ENCODE assay signal across 14 cellular contexts in the genomic region with DNA sequence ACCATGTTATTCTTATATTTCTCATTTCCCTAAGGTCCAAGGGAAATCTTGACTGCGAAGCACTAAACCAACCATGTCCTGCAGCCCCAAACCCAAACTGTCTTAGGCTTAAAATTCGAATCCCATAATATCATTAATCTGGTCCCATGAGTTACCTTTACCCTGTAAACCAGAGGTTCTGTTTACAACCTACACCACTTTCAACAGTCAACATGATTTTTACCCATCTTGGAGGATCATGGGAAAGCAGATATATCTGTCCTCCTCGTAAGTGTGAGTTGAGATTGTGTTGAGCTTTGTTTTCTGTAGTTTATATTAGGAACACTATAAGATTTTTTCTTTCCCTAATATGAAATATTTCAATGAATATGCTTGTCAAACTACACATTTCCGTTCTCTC. TPM values are rescaled to one million over a fixed set of nuclear protein-coding genes. Genes with fewer than 3 reads are reported as not detected.
"Had no signal": no experiment of that assay in that cellular context is flagged by ENCODE, and none has a peak within 500 bp of the region (broad histone marks: within the 10 kb centered on the region; RNA-seq: fewer than 3 reads in every experiment).

No MANE protein-coding gene starts in this region.

- H3K27me3 Mint-ChIP-seq: activated CD4-positive, alpha-beta memory T cell treated with anti-CD3 and anti-CD28 coated beads, Interleukin-2, amount 10 ng/mL, durations not matched to agents 7 days and 5 days; T-helper 17 cell had no signal

- H3K4me3 Mint-ChIP-seq: activated CD4-positive, alpha-beta memory T cell treated with anti-CD3 and anti-CD28 coated beads, Interleukin-2, amount 10 ng/mL, durations not matched to agents 7 days and 5 days; activated T-cell treated with anti-CD3 and anti-CD28 coated beads, Interleukin-2, amount 50 U/mL, for 4 hours; T-helper 17 cell had no signal

- DNase-seq: activated CD4-positive, alpha-beta T cell treated with anti-CD3 and anti-CD28 coated beads, Interleukin-2, amount 50 U/mL, for 1 hour; activated CD4-positive, CD25-positive, alpha-beta regulatory T cell; activated T-cell treated with anti-CD3 and anti-CD28 coated beads, Interleukin-2, amount 50 U/mL, for 4 hours; NCI-H187 treated with DMSO at 0.1 percent for 48 hours; NCI-H2081 treated with DMSO at 0.1 percent for 48 hours; SHP77 treated with DMSO at 0.1 percent for 48 hours; T-helper 17 cell; T-helper 9 cell had no signal

- H3K9me3 Mint-ChIP-seq: activated CD4-positive, alpha-beta memory T cell treated with anti-CD3 and anti-CD28 coated beads, Interleukin-2, amount 10 ng/mL, durations not matched to agents 7 days and 5 days; activated T-cell treated with anti-CD3 and anti-CD28 coated beads, Interleukin-2, amount 50 U/mL, for 4 hours had no signal

- H3K27ac Mint-ChIP-seq: activated CD4-positive, alpha-beta memory T cell treated with anti-CD3 and anti-CD28 coated beads, Interleukin-2, amount 10 ng/mL, durations not matched to agents 7 days and 5 days; T-helper 17 cell had no signal

RNA-seq across cellular contexts. Expression of gene TMEM132A, which starts 24.3 kb away (rescaled TPM):
- total RNA-seq: T-helper 17 cell had no signal

RNA-seq across cellular contexts. Expression of gene ZP1, which starts 32.6 kb away (rescaled TPM):
- total RNA-seq: activated T-cell treated with anti-CD3 and anti-CD28 coated beads, Interleukin-2, amount 50 U/mL, for 4 hours; ascending aorta; body of pancreas; bronchial epithelial cell; PC-3; SK-MEL-5; T-helper 17 cell had no signal

RNA-seq across cellular contexts. Expression of gene PTGDR2, which starts 44.2 kb away (rescaled TPM):
- total RNA-seq: ascending aorta, bronchial epithelial cell, PC-3, SK-MEL-5 had no signal
